Comparison of ENCODE assay signal across 11 cellular contexts in the genomic region with DNA sequence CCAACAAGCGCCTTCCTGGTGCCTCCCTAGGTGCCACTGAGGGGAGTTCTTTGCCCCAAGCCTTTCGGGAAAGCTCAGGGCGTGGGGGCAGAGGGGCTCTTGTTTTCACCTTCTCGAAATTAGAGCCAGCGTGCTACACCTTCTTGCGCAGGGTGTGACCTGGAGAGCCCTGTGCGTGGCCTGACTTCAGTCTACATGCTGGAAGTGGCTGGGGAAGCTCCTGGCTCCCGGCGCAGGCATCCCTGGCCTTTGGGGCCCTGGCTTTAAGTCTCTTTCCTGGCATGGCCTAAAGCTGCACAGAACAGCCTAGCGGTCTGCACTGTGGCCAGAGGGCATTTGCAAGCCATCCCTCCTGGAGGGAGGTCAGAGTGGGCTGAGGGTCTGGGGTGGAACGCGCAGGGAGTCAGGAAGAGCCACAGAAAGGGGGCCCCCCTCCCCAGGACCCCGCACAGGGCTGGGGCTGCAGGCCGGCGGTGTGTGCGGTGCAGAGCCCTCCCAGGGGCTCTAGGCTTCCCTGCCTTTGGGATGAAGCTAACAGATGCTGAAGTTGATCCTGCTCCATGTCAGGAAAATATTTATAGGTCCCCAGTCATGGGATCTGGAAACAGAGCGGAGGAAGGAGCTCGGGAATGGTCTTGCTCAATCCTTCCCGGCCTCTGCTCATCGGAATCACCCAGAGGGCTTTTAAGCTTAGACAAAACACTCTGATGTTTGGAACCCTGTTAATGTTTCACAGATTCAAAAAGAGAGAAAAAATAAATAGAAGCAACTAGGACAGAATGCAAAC. TPM values are rescaled to one million over a fixed set of nuclear protein-coding genes. Genes with fewer than 3 reads are reported as not detected.
A peak's percentile ranks its signal among the peaks of the same experiment; 100 is the strongest.
DNase-seq lines count a peak whose midpoint lies in the region; ATAC-seq, FAIRE-seq and TF ChIP-seq lines count a peak whose summit lies in the region.
"Had no signal": no experiment of that assay in that cellular context is flagged by ENCODE, and none has a peak within 500 bp of the region (broad histone marks: within the 10 kb centered on the region; RNA-seq: fewer than 3 reads in every experiment).

No MANE protein-coding gene starts in this region.

- TF ChIP-seq CTCF in colonic mucosa (IDR thresholded peaks at IDR 0.05) = no peak

- H3K9me3 ChIP-seq in GM23248 (ENCODE audit: low read depth) (no peaks in the 10 kb centered on the region), colonic mucosa (no peaks in the 10 kb centered on the region)
- H3K9me3 ChIP-seq: adrenal gland had no signal

- WGBS in GM23248 (ENCODE audit: low coverage in 1 of 2, low lambda C conversion rate in 2 of 2, missing lambda C conversion rate in 2 of 2), 2 experiments = 35 to 42% methylated on average over 19 to 20 of the region's 20 CpGs

- no peaks in the 10 kb centered on the region for H3K36me3 Mint-ChIP-seq in stimulated activated memory B cell treated with anti-CD40 and anti-IgM and Interleukin-4, amounts not matched to agents 10 μg/mL and 1 μg/mL and 100 μg/mL, for 72 hours

- no peak overlapping the region for H2AFZ ChIP-seq in GM23248

- ATAC-seq in stimulated activated memory B cell treated with anti-CD40 and anti-IgM and Interleukin-4, amounts not matched to agents 10 μg/mL and 1 μg/mL and 100 μg/mL, for 72 hours = no peak

- H3K27ac ChIP-seq in GM23248 (no peak overlapping the region), colonic mucosa (peak overlapping the region; percentile 50)

- 0 out of 2 replicates have a peak overlapping the region, but pooled peaks have one; percentile 40 for H3K9ac ChIP-seq in GM23248
- no peak overlapping the region for H3K9ac ChIP-seq in colonic mucosa (ENCODE audit: low read depth in 2 of 2, low read length in 2 of 2)

- peak; percentile 66 for DNase-seq in GM23248
- peak; percentile 28 for DNase-seq in colonic mucosa
- DNase-seq in left kidney (ENCODE audit: low read depth, low spot score) = peak; percentile 62
- no peak for DNase-seq in HTR-8/SVneo (ENCODE audit: insufficient read length, low spot score)
- no peak for DNase-seq in NCI-H446 (lab: John Stamatoyannopoulos, UW)
- no peak for DNase-seq in NOMO-1 (lab: John Stamatoyannopoulos, UW; ENCODE audit: unreplicated experiment in 2 of 2)
- no peak for DNase-seq in anterior cingulate cortex (lab: John Stamatoyannopoulos, UW)
- DNase-seq: NCI-H1436 treated with DMSO at 0.1 percent for 48 hours had no signal

- intact Hi-C loops in colonic mucosa (cut with DNase I) = no loop called here

- H3K27me3 Mint-ChIP-seq in stimulated activated memory B cell treated with anti-CD40 and anti-IgM and Interleukin-4, amounts not matched to agents 10 μg/mL and 1 μg/mL and 100 μg/mL, for 72 hours = peaks cover 32% of the 10 kb centered on the region

- no peaks in the 10 kb centered on the region for H4K20me1 ChIP-seq in GM23248 (ENCODE audit: insufficient read depth)

- H3K36me3 ChIP-seq in GM23248 (ENCODE audit: low read depth) (no peaks in the 10 kb centered on the region), colonic mucosa (no peaks in the 10 kb centered on the region)
- H3K36me3 ChIP-seq: adrenal gland had no signal

- no peaks in the 10 kb centered on the region for H3K9me2 ChIP-seq in GM23248 (ENCODE audit: insufficient read depth)

- H3K79me2 ChIP-seq in GM23248 (ENCODE audit: insufficient read depth) = no peaks in the 10 kb centered on the region

- in situ Hi-C loops in GM23248 (cut with MboI) = no loop called here

- no peak for FAIRE-seq in HTR-8/SVneo (lab: Jason Lieb, UNC)
- FAIRE-seq: GM18507 had no signal

- H3K27me3 ChIP-seq in GM23248 (replicated peaks; ENCODE audit: insufficient read depth) (peaks cover 10% of the 10 kb centered on the region), colonic mucosa (peaks cover 32% of the 10 kb centered on the region)

- H3K4me1 Mint-ChIP-seq in stimulated activated memory B cell treated with anti-CD40 and anti-IgM and Interleukin-4, amounts not matched to agents 10 μg/mL and 1 μg/mL and 100 μg/mL, for 72 hours = peaks cover 24% of the 10 kb centered on the region

- no peaks in the 10 kb centered on the region for H3F3A ChIP-seq in GM23248 (ENCODE audit: insufficient read depth)

- H3K4me3 Mint-ChIP-seq in stimulated activated memory B cell treated with anti-CD40 and anti-IgM and Interleukin-4, amounts not matched to agents 10 μg/mL and 1 μg/mL and 100 μg/mL, for 72 hours = peak overlapping the region; percentile 60

- H3K4me1 ChIP-seq in GM23248 (ENCODE audit: insufficient read depth) = peaks cover 11% of the 10 kb centered on the region; the same call in 1 of the 2 replicates
- peaks cover 21% of the 10 kb centered on the region for H3K4me1 ChIP-seq in colonic mucosa

- H3K4me3 ChIP-seq in GM23248 (no peak overlapping the region), colonic mucosa (no peak overlapping the region)

- no peak overlapping the region for H3K4me2 ChIP-seq in GM23248 (ENCODE audit: unreplicated experiment)

- H3K9me3 Mint-ChIP-seq in stimulated activated memory B cell treated with anti-CD40 and anti-IgM and Interleukin-4, amounts not matched to agents 10 μg/mL and 1 μg/mL and 100 μg/mL, for 72 hours = no peaks in the 10 kb centered on the region

- no peak overlapping the region for H3K27ac Mint-ChIP-seq in stimulated activated memory B cell treated with anti-CD40 and anti-IgM and Interleukin-4, amounts not matched to agents 10 μg/mL and 1 μg/mL and 100 μg/mL, for 72 hours

RNA-seq across cellular contexts. Expression of a gene that starts 0.8 kb away (rescaled TPM):
- 3.4 and 6.2 TPM in 2 replicates for total RNA-seq in GM23248 (2014; rRNA removed; shearing (Covaris generic))
- polyA plus RNA-seq in GM23248 (2016; fragmentation: Nextera tagmentation; extraction: Ambion mirVana) = 5.3 and 5.7 TPM in 2 replicates
- total RNA-seq in colonic mucosa = 10 to 100 TPM; 22.0 to 22.4 TPM

RNA-seq across cellular contexts. Expression of a gene that starts 59.8 kb away (rescaled TPM):
- 0.51 and 2.5 TPM in 2 replicates for total RNA-seq in GM23248 (2014; rRNA removed; shearing (Covaris generic))
- polyA plus RNA-seq in GM23248 (2016; fragmentation: Nextera tagmentation; extraction: Ambion mirVana) = 4.9 and 6.0 TPM in 2 replicates
- total RNA-seq in colonic mucosa = 1 to 10 TPM; 2.3 to 2.5 TPM

Comparison
In these comparisons a context has a peak if more than half of its experiments do, and no peak if none do; other contexts are left out.
1. DNase-seq: peak in GM23248 (single experiment), colonic mucosa (single experiment) and left kidney (single experiment); none in HTR-8/SVneo (single experiment), NCI-H446 (0 of 2), NOMO-1 (0 of 2) and anterior cingulate cortex (0 of 58).